35 cellular contexts compared by ENCODE assay signal in genomic region chr19:16044746-16045145, GRCh38.
"Had no signal": no experiment of that assay in that cellular context is flagged by ENCODE, and none has a peak within 500 bp of the region (broad histone marks: within the 10 kb centered on the region; RNA-seq: fewer than 3 reads in every experiment).

No MANE protein-coding gene starts in this region.

- ATAC-seq: activated CD8-positive, alpha-beta T cell treated with anti-CD3 and anti-CD28 coated beads for 36 hours; activated naive CD4-positive, alpha-beta T cell treated with anti-CD3 and anti-CD28 coated beads, Interleukin-2, amount 50 U/mL, for 72 hours; activated T-cell treated with anti-CD3 and anti-CD28 coated beads, Interleukin-2, amount 50 U/mL, for 4 hours; activated T-cell treated with anti-CD3 and anti-CD28 coated beads, Interleukin-2, amount 50 U/mL, for 72 hours; activated T-helper 17 cell treated with anti-CD3 and anti-CD28 coated beads, Interleukin-2, amount 50 U/mL, for 72 hours; body of pancreas; T-cell; T-helper 17 cell had no signal

- H3K27ac ChIP-seq: adrenal gland, body of pancreas, cardiac muscle cell, VCaP had no signal

- H3K4me1 ChIP-seq: adrenal gland had no signal

- H3K36me3 ChIP-seq: adrenal gland, cardiac muscle cell had no signal

- H3K9me3 ChIP-seq: adrenal gland, body of pancreas had no signal

- H3K27me3 ChIP-seq: adrenal gland, body of pancreas, cardiac muscle cell had no signal

- FAIRE-seq: astrocyte, bronchial epithelial cell, TTC549 had no signal

- H3K4me3 ChIP-seq: adrenal gland, body of pancreas, cardiac muscle cell had no signal

- DNase-seq: activated B cell treated with CpG ODN at 0.5 μM for 24 hours; activated CD4-positive, alpha-beta memory T cell treated with anti-CD3 and anti-CD28 coated beads for 36 hours; activated CD4-positive, alpha-beta T cell treated with anti-CD3 and anti-CD28 coated beads for 4 hours; activated CD4-positive, alpha-beta T cell treated with anti-CD3 and anti-CD28 coated beads, Interleukin-2, amount 10 ng/mL, durations not matched to agents 24 days and 14 days; activated CD4-positive, alpha-beta T cell treated with anti-CD3 and anti-CD28 coated beads, Interleukin-2, amount 50 U/mL, for 1 hour; activated CD4-positive, alpha-beta T cell treated with anti-CD3 and anti-CD28 coated beads, Interleukin-2, amount 50 U/mL, for 4 hours; activated CD4-positive, CD25-positive, alpha-beta regulatory T cell treated with anti-CD3 and anti-CD28 coated beads, Interleukin-2, amount 50 U/mL, for 72 hours; activated CD8-positive, alpha-beta memory T cell treated with anti-CD3 and anti-CD28 coated beads, Interleukin-2, amount 50 U/mL, for 4 hours; activated CD8-positive, alpha-beta T cell treated with anti-CD3 and anti-CD28 coated beads for 36 hours; activated effector memory CD4-positive, alpha-beta T cell treated with anti-CD3 and anti-CD28 coated beads, Interleukin-2, amount 50 U/mL, for 16 hours; activated gamma-delta T cell treated with Interleukin-2 at 50 U/mL for 16 hours; activated naive CD4-positive, alpha-beta T cell; activated naive CD4-positive, alpha-beta T cell treated with anti-CD3 and anti-CD28 coated beads for 36 hours; activated naive CD4-positive, alpha-beta T cell treated with anti-CD3 and anti-CD28 coated beads, Interleukin-2, amount 50 U/mL, for 16 hours; activated naive CD8-positive, alpha-beta T cell treated with anti-CD3 and anti-CD28 coated beads for 36 hours; activated T-cell treated with anti-CD3 and anti-CD28 coated beads for 4 hours; activated T-cell treated with anti-CD3 and anti-CD28 coated beads, Interleukin-2, amount 50 U/mL, for 1 hour; activated T-cell treated with anti-CD3 and anti-CD28 coated beads, Interleukin-2, amount 50 U/mL, for 4 hours; activated T-cell treated with anti-CD3 and anti-CD28 coated beads, Interleukin-2, amount 50 U/mL, for 72 hours; amniotic stem cell; aorta; body of pancreas; caudate nucleus; cerebellar nuclear complex; T-cell; T-helper 17 cell; T-helper 9 cell had no signal
